In the genomic region with DNA sequence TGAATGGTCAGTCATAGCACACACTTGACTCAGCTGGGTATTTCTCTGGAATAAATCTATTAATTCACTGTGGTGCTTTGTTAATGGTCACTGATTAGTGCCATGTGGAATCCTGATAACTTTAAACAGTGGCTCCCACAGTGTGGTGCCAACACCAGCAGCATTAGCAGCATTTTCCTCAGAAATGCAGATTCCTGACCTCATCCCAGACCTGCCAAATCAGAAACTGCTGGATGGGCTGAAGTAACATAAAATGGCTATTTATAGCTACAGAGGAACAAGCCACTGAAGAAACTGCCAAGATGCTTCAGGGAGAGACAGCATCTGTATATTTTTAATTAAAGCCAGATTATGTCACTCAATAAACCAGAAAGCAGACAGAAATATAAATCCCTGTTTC, we compare ENCODE assay signal across 21 cellular contexts.
DNase-seq lines count a peak whose midpoint lies in the region; TF ChIP-seq lines count a peak whose summit lies in the region.
"Had no signal": no experiment of that assay in that cellular context is flagged by ENCODE, and none has a peak within 500 bp of the region (broad histone marks: within the 10 kb centered on the region; RNA-seq: fewer than 3 reads in every experiment).

No MANE protein-coding gene starts in this region.

- peaks cover 7% of the 10 kb centered on the region for H3K27me3 ChIP-seq in A673 (replicated peaks; ENCODE audit: insufficient read depth, low read depth, low read length, poor library complexity)
- H3K27me3 ChIP-seq: breast epithelium, suprapubic skin, upper lobe of left lung had no signal

- no peak for TF ChIP-seq CTCF in A673 (conservative IDR thresholded peaks at IDR 0.05; ENCODE audit: low read depth, low read length)

- POLR2A ChIA-PET in A673 (lab: Charles Lee; ENCODE audit: low non-redundant PET) = no interaction called here

- H3K4me1 ChIP-seq in A673 (ENCODE audit: insufficient read depth, low read length, poor library complexity, severe bottlenecking) = no peaks in the 10 kb centered on the region
- H3K4me1 ChIP-seq: breast epithelium, upper lobe of left lung had no signal

- intact Hi-C loops in A673 (cut with micrococcal nuclease; ENCODE audit: unreplicated experiment) = loop anchor here (1.0 kb wide), 1 partner anchor 208 kb away; no protein-coding TSS in a partner anchor

- H3K36me3 ChIP-seq in A673 (ENCODE audit: insufficient read depth, low read length, poor library complexity, severe bottlenecking) = no peaks in the 10 kb centered on the region
- H3K36me3 ChIP-seq: breast epithelium, suprapubic skin, upper lobe of left lung had no signal

- H3K27ac ChIP-seq in A673 (ENCODE audit: low read depth, low read length, poor library complexity, severe bottlenecking) = no peak overlapping the region
- H3K27ac ChIP-seq: breast epithelium, suprapubic skin, upper lobe of left lung had no signal

- no TSS peak for BruUV-seq in A673 (replicated peaks; lab: Mats Ljungman, UMichigan)

- no peak overlapping the region for H3K4me3 ChIP-seq in A673 (ENCODE audit: low read depth, low read length, poor library complexity, severe bottlenecking)
- H3K4me3 ChIP-seq: breast epithelium, suprapubic skin, upper lobe of left lung had no signal

- peak; percentile 5 for DNase-seq in EL
- peak; percentile 40 for DNase-seq in RPMI7951 (ENCODE audit: low read depth)
- DNase-seq in fibroblast of peridontal ligament (ENCODE audit: extremely low read depth) = peak; percentile 77
- peak; percentile 13 for DNase-seq in myocyte (ENCODE audit: low read depth)
- no peak for DNase-seq in A673 (ENCODE audit: low spot score)
- DNase-seq in T-helper 2 cell = no peak
- no peak for DNase-seq in NCI-H2081 (lab: John Stamatoyannopoulos, UW)
- DNase-seq: activated CD4-positive, alpha-beta memory T cell treated with anti-CD3 and anti-CD28 coated beads, Interleukin-2, amount 10 ng/mL, durations not matched to agents 7 days and 5 days; activated CD4-positive, CD25-positive, alpha-beta regulatory T cell treated with anti-CD3 and anti-CD28 coated beads, Interleukin-2, amount 50 U/mL, for 72 hours; activated CD8-positive, alpha-beta memory T cell treated with anti-CD3 and anti-CD28 coated beads, Interleukin-2, amount 50 U/mL, for 4 hours; activated naive CD4-positive, alpha-beta T cell treated with anti-CD3 and anti-CD28 coated beads, Interleukin-2, amount 50 U/mL, for 16 hours; Calu3; CD4-positive, CD25-positive, alpha-beta regulatory T cell; KBM-7; mammary epithelial cell; NCI-H524 treated with DMSO at 0.1 percent for 48 hours; NK-92 treated with Interleukin-12 subunit alpha and Interleukin-12 subunit beta, amount 100 ng/mL, for 24 hours; stimulated activated naive B cell treated with anti-CD40 and anti-IgM and Interleukin-4, amounts not matched to agents 10 μg/mL and 1 μg/mL and 100 μg/mL, for 72 hours; upper lobe of left lung had no signal

- no peaks in the 10 kb centered on the region for H3K9me3 ChIP-seq in A673 (ENCODE audit: low read depth, low read length, poor library complexity, severe bottlenecking)
- H3K9me3 ChIP-seq: breast epithelium, suprapubic skin, upper lobe of left lung had no signal

- CTCF ChIA-PET in A673 (lab: Charles Lee) = no interaction called here

Comparison
In these comparisons a context has a peak if more than half of its experiments do, and no peak if none do; other contexts are left out.
1. DNase-seq: peak in EL (single experiment), RPMI7951 (single experiment), fibroblast of peridontal ligament (single experiment) and myocyte (single experiment); none in A673 (single experiment), T-helper 2 cell (0 of 5) and NCI-H2081 (0 of 2).